8 cellular contexts compared by ENCODE assay signal in genomic region chr3:117278424-117279190, GRCh38.
DNase-seq lines count a peak whose midpoint lies in the region; ATAC-seq and TF ChIP-seq lines count a peak whose summit lies in the region.

No MANE protein-coding gene starts in this region.

- no peaks in the 10 kb centered on the region for H3K9me3 ChIP-seq in MM.1S (replicated peaks; ENCODE audit: insufficient read depth, low read length)

- H3K27me3 ChIP-seq in MM.1S (replicated peaks; ENCODE audit: insufficient read depth, low read length), result no peaks in the 10 kb centered on the region

- no peak overlapping the region for H3K9ac ChIP-seq in MM.1S (ENCODE audit: low read length)

- no peaks in the 10 kb centered on the region for H3K36me3 ChIP-seq in MM.1S (replicated peaks; ENCODE audit: insufficient read depth, low read length)

- H3K9me2 ChIP-seq in MM.1S (replicated peaks; ENCODE audit: insufficient read depth, low read length), result no peaks in the 10 kb centered on the region

- H3K27me3 Mint-ChIP-seq in activated T-helper 1 cell treated with anti-CD3 and anti-CD28 coated beads, Interleukin-12 subunit alpha, Interleukin-12 subunit beta, Interleukin-2, Interleukin-4 antibody, amounts not matched to agents 30 ng/mL and 10 ng/mL and 1 ng/mL, durations not matched to agents 14 hours and 24 hours and 36 hours (ENCODE audit: insufficient read depth), result no peaks in the 10 kb centered on the region
- no peaks in the 10 kb centered on the region for H3K27me3 Mint-ChIP-seq in activated T-cell treated with anti-CD3 and anti-CD28 coated beads, Interleukin-2, amount 50 U/mL, for 4 hours (ENCODE audit: low read depth)

- no peaks in the 10 kb centered on the region for H3K4me1 Mint-ChIP-seq in activated T-helper 1 cell treated with anti-CD3 and anti-CD28 coated beads, Interleukin-12 subunit alpha, Interleukin-12 subunit beta, Interleukin-2, Interleukin-4 antibody, amounts not matched to agents 30 ng/mL and 10 ng/mL and 1 ng/mL, durations not matched to agents 14 hours and 24 hours and 36 hours (ENCODE audit: low read depth)
- H3K4me1 Mint-ChIP-seq in activated T-cell treated with anti-CD3 and anti-CD28 coated beads, Interleukin-2, amount 50 U/mL, for 4 hours (ENCODE audit: low read depth), result no peaks in the 10 kb centered on the region

- H4K20me1 ChIP-seq in MM.1S (ENCODE audit: insufficient read depth, low read length), result no peaks in the 10 kb centered on the region

- no peak overlapping the region for H3K4me2 ChIP-seq in MM.1S (ENCODE audit: low read depth, low read length)

- no peak overlapping the region for H3K4me3 ChIP-seq in MM.1S (ENCODE audit: low read length)

- H3K4me1 ChIP-seq in MM.1S (ENCODE audit: low read length), result no peaks in the 10 kb centered on the region

- DNase-seq in COLO829 (ENCODE audit: low spot score), result peak; percentile 87
- peak; percentile 21 for DNase-seq in fibroblast of peridontal ligament (ENCODE audit: extremely low read depth)
- no peak for DNase-seq in activated T-helper 1 cell treated with anti-CD3 and anti-CD28 coated beads, Interleukin-12 subunit alpha, Interleukin-12 subunit beta, Interleukin-2, Interleukin-4 antibody, amounts not matched to agents 30 ng/mL and 10 ng/mL and 1 ng/mL, durations not matched to agents 14 hours and 24 hours and 36 hours (ENCODE audit: low spot score)
- DNase-seq in MM.1S, result no peak
- no peak for DNase-seq in stimulated activated CD4-positive, alpha-beta T cell treated with anti-CD3 and anti-CD28 coated beads, Interleukin-4, amount 100 ng/mL, for 24 hours
- DNase-seq in activated T-cell treated with anti-CD3 and anti-CD28 coated beads, Interleukin-2, amount 50 U/mL, for 4 hours, result no peak

- no peaks in the 10 kb centered on the region for H3F3A ChIP-seq in MM.1S (ENCODE audit: insufficient read depth, low read length)

- H3K27ac ChIP-seq in MM.1S (ENCODE audit: low read length), result no peak overlapping the region

- no peak overlapping the region for H3K4me3 Mint-ChIP-seq in activated T-helper 1 cell treated with anti-CD3 and anti-CD28 coated beads, Interleukin-12 subunit alpha, Interleukin-12 subunit beta, Interleukin-2, Interleukin-4 antibody, amounts not matched to agents 30 ng/mL and 10 ng/mL and 1 ng/mL, durations not matched to agents 14 hours and 24 hours and 36 hours
- H3K4me3 Mint-ChIP-seq in activated T-cell treated with anti-CD3 and anti-CD28 coated beads, Interleukin-2, amount 50 U/mL, for 4 hours, result no peak overlapping the region

- intact Hi-C loops in activated T-helper 1 cell treated with anti-CD3 and anti-CD28 coated beads, Interleukin-12 subunit alpha, Interleukin-12 subunit beta, Interleukin-2, Interleukin-4 antibody, amounts not matched to agents 30 ng/mL and 10 ng/mL and 1 ng/mL, durations not matched to agents 14 hours and 24 hours and 36 hours (cut with micrococcal nuclease), result no loop called here

- no peaks in the 10 kb centered on the region for H3K9me3 Mint-ChIP-seq in activated T-helper 1 cell treated with anti-CD3 and anti-CD28 coated beads, Interleukin-12 subunit alpha, Interleukin-12 subunit beta, Interleukin-2, Interleukin-4 antibody, amounts not matched to agents 30 ng/mL and 10 ng/mL and 1 ng/mL, durations not matched to agents 14 hours and 24 hours and 36 hours
- H3K9me3 Mint-ChIP-seq in activated T-cell treated with anti-CD3 and anti-CD28 coated beads, Interleukin-2, amount 50 U/mL, for 4 hours, result peaks cover 9% of the 10 kb centered on the region

- no peaks in the 10 kb centered on the region for H3K36me3 Mint-ChIP-seq in activated T-helper 1 cell treated with anti-CD3 and anti-CD28 coated beads, Interleukin-12 subunit alpha, Interleukin-12 subunit beta, Interleukin-2, Interleukin-4 antibody, amounts not matched to agents 30 ng/mL and 10 ng/mL and 1 ng/mL, durations not matched to agents 14 hours and 24 hours and 36 hours (ENCODE audit: low read depth)
- H3K36me3 Mint-ChIP-seq in activated T-cell treated with anti-CD3 and anti-CD28 coated beads, Interleukin-2, amount 50 U/mL, for 4 hours (ENCODE audit: insufficient read depth), result no peaks in the 10 kb centered on the region

- peak; percentile 91 for ATAC-seq in GM19468 (IDR thresholded peaks at IDR 0.05; ENCODE audit: extremely low read depth, unreplicated experiment)
- ATAC-seq in HG03521 (IDR thresholded peaks at IDR 0.05; ENCODE audit: unreplicated experiment), result peak; percentile 99
- ATAC-seq in activated T-cell treated with anti-CD3 and anti-CD28 coated beads, Interleukin-2, amount 50 U/mL, for 4 hours, result no peak

- no peak for TF ChIP-seq CTCF in MM.1S (IDR thresholded peaks at IDR 0.05; ENCODE audit: low read length)

- no peak overlapping the region for H2AFZ ChIP-seq in MM.1S (ENCODE audit: low read length)

- H3K27ac Mint-ChIP-seq in activated T-helper 1 cell treated with anti-CD3 and anti-CD28 coated beads, Interleukin-12 subunit alpha, Interleukin-12 subunit beta, Interleukin-2, Interleukin-4 antibody, amounts not matched to agents 30 ng/mL and 10 ng/mL and 1 ng/mL, durations not matched to agents 14 hours and 24 hours and 36 hours, result no peak overlapping the region

- H3K79me2 ChIP-seq in MM.1S (ENCODE audit: low read length), result no peaks in the 10 kb centered on the region

Comparison
In these comparisons a context has a peak if more than half of its experiments do, and no peak if none do; other contexts are left out.
1. DNase-seq: peak in COLO829 (single experiment) and fibroblast of peridontal ligament (single experiment); none in activated T-helper 1 cell treated with anti-CD3 and anti-CD28 coated beads, Interleukin-12 subunit alpha, Interleukin-12 subunit beta, Interleukin-2, Interleukin-4 antibody, amounts not matched to agents 30 ng/mL and 10 ng/mL and 1 ng/mL, durations not matched to agents 14 hours and 24 hours and 36 hours (single experiment), MM.1S (single experiment), stimulated activated CD4-positive, alpha-beta T cell treated with anti-CD3 and anti-CD28 coated beads, Interleukin-4, amount 100 ng/mL, for 24 hours (single experiment) and activated T-cell treated with anti-CD3 and anti-CD28 coated beads, Interleukin-2, amount 50 U/mL, for 4 hours (single experiment).
2. ATAC-seq: peak in GM19468 (single experiment) and HG03521 (single experiment); none in activated T-cell treated with anti-CD3 and anti-CD28 coated beads, Interleukin-2, amount 50 U/mL, for 4 hours (0 of 2).